ENCODE assay signal across 9 cellular contexts in genomic region chr4:76752911-76753494, GRCh38.
DNase-seq lines count a peak whose midpoint lies in the region; ATAC-seq and TF ChIP-seq lines count a peak whose summit lies in the region.
"Had no signal": no experiment of that assay in that cellular context is flagged by ENCODE, and none has a peak within 500 bp of the region (broad histone marks: within the 10 kb centered on the region; RNA-seq: fewer than 3 reads in every experiment).

No MANE protein-coding gene starts in this region.

- H3K27ac ChIP-seq in esophagus muscularis mucosa (replicated peaks in 1 of 4) (peak overlapping the region; percentile 36 to 58 (median 56)), trophoblast cell (ENCODE audit: low read depth, low read length) (peak overlapping the region; percentile 85), WERI-Rb-1 (no peak overlapping the region)

- H3K14ac ChIP-seq in trophoblast cell (ENCODE audit: low read length) = peak overlapping the region; percentile 22

- H4K12ac ChIP-seq in trophoblast cell (ENCODE audit: low read depth, low read length) = no peak overlapping the region

- intact Hi-C loops in esophagus muscularis mucosa (cut with DNase I) = loop anchor here (5.0 to 10.0 kb wide), 3 partner anchors 61 to 318 kb away; partner anchors contain the start of gene SHROOM3

- no peak for TF ChIP-seq EP300 in esophagus muscularis mucosa (IDR thresholded peaks at IDR 0.05)

- peak overlapping the region; percentile 5 for H2BK5ac ChIP-seq in trophoblast cell (ENCODE audit: low read depth, low read length, poor library complexity)

- no peak overlapping the region for H3K4ac ChIP-seq in trophoblast cell (ENCODE audit: low read depth, low read length)

- DNase-seq in EH (ENCODE audit: low read depth) (peak; percentile 99), NCI-H510A treated with DMSO at 0.1 percent for 48 hours (lab: John Stamatoyannopoulos, UW) (peak; percentile 91), esophagus muscularis mucosa (ENCODE audit: extremely low spot score) (peak; percentile 90), trophoblast cell (peak in 1 of 2 donors; percentile 27), NCI-H2171 treated with DMSO at 0.1 percent for 48 hours (lab: John Stamatoyannopoulos, UW) (no peak), WERI-Rb-1 (no peak)
- no peak for DNase-seq in stimulated activated CD4-positive, alpha-beta T cell treated with anti-CD3 and anti-CD28 coated beads, Interleukin-12 subunit alpha, Interleukin-12 subunit beta, amount 100 ng/mL, for 4 hours
- DNase-seq: NCI-H187 had no signal

- no peak overlapping the region for H2BK120ac ChIP-seq in trophoblast cell (ENCODE audit: insufficient read depth, low read length, poor library complexity)

- no peak overlapping the region for H3K18ac ChIP-seq in trophoblast cell (ENCODE audit: low read length)

- no peak overlapping the region for H2AK5ac ChIP-seq in trophoblast cell (ENCODE audit: low read length)

- ATAC-seq in HG03565 (IDR thresholded peaks at IDR 0.05; ENCODE audit: unreplicated experiment) = no peak

- H3K4me3 ChIP-seq in esophagus muscularis mucosa (peak overlapping the region in 2 of 4 donors; percentile 20 to 25), trophoblast cell (ENCODE audit: low read depth, low read length) (no peak overlapping the region), WERI-Rb-1 (ENCODE audit: low read depth, low read length) (no peak overlapping the region)

- no peaks in the 10 kb centered on the region for H3K27me3 ChIP-seq in esophagus muscularis mucosa
- no peaks in the 10 kb centered on the region for H3K27me3 ChIP-seq in trophoblast cell (ENCODE audit: insufficient read depth, low read length)
- no peaks in the 10 kb centered on the region for H3K27me3 ChIP-seq in WERI-Rb-1 (ENCODE audit: insufficient read depth, low read depth, severe bottlenecking)

- TF ChIP-seq CTCF in esophagus muscularis mucosa (IDR thresholded peaks at IDR 0.05) (no peak), WERI-Rb-1 (IDR thresholded peaks at IDR 0.05; ENCODE audit: low read depth, low read length) (no peak)

- H2AFZ ChIP-seq in trophoblast cell (ENCODE audit: insufficient read depth, low read length, poor library complexity) = no peak overlapping the region

- peak overlapping the region; percentile 21 for H4K91ac ChIP-seq in trophoblast cell (ENCODE audit: low read depth, low read length)

- no peaks in the 10 kb centered on the region for H3K9me3 ChIP-seq in esophagus muscularis mucosa
- H3K9me3 ChIP-seq in trophoblast cell (ENCODE audit: insufficient read depth, low read depth, low read length) = no peaks in the 10 kb centered on the region
- H3K9me3 ChIP-seq in WERI-Rb-1 (ENCODE audit: severe bottlenecking) = no peaks in the 10 kb centered on the region

- H3K36me3 ChIP-seq in esophagus muscularis mucosa (peaks cover 0 to 34% (median 5%) of the 10 kb centered on the region in 4 donors), trophoblast cell (ENCODE audit: control insufficient read depth in 1 of 2, insufficient read depth in 2 of 2, low read length in 2 of 2) (peaks cover 19 to 27% of the 10 kb centered on the region in 2 experiments), WERI-Rb-1 (peaks cover 18% of the 10 kb centered on the region)

- H3K4me1 ChIP-seq in esophagus muscularis mucosa = peaks cover 7 to 51% (median 48%) of the 10 kb centered on the region in 4 donors
- H3K4me1 ChIP-seq in trophoblast cell (ENCODE audit: control insufficient read depth in 1 of 2, insufficient read depth in 2 of 2, low read length in 2 of 2) = peaks cover 18 to 23% of the 10 kb centered on the region in 2 experiments

- peaks cover 10% of the 10 kb centered on the region for H3K79me2 ChIP-seq in trophoblast cell (ENCODE audit: control insufficient read depth, insufficient read depth, low read length, poor library complexity)

- H4K8ac ChIP-seq in trophoblast cell (ENCODE audit: low read depth, low read length) = no peak overlapping the region

- WGBS in esophagus muscularis mucosa = 22% methylated on average over 2 of the region's 2 CpGs
- WGBS in trophoblast cell (ENCODE audit: extremely low coverage, insufficient coverage, insufficient read length) = no CpG with 5 or more reads among the region's 2 CpGs

- no peak overlapping the region for H3K23ac ChIP-seq in trophoblast cell (ENCODE audit: low read length)

- H3K4me2 ChIP-seq in trophoblast cell (ENCODE audit: low read length) = no peak overlapping the region

- peaks cover 27% of the 10 kb centered on the region for H3K79me1 ChIP-seq in trophoblast cell (ENCODE audit: low read length)

- no peak overlapping the region for H3K9ac ChIP-seq in trophoblast cell (ENCODE audit: low read length)

- TF ChIP-seq POLR2A in esophagus muscularis mucosa (IDR thresholded peaks at IDR 0.05; ENCODE audit: low read depth) = no peak

- H2BK12ac ChIP-seq in trophoblast cell (ENCODE audit: low read length) = peak overlapping the region; percentile 48

Comparison
In these comparisons a context has a peak if more than half of its experiments do, and no peak if none do; other contexts are left out.
1. DNase-seq: peak in EH (single experiment), NCI-H510A treated with DMSO at 0.1 percent for 48 hours (single experiment) and esophagus muscularis mucosa (single experiment); none in NCI-H2171 treated with DMSO at 0.1 percent for 48 hours (single experiment), WERI-Rb-1 (single experiment) and stimulated activated CD4-positive, alpha-beta T cell treated with anti-CD3 and anti-CD28 coated beads, Interleukin-12 subunit alpha, Interleukin-12 subunit beta, amount 100 ng/mL, for 4 hours (single experiment).